Comparison of ENCODE assay signal across 26 cellular contexts in the genomic region with DNA sequence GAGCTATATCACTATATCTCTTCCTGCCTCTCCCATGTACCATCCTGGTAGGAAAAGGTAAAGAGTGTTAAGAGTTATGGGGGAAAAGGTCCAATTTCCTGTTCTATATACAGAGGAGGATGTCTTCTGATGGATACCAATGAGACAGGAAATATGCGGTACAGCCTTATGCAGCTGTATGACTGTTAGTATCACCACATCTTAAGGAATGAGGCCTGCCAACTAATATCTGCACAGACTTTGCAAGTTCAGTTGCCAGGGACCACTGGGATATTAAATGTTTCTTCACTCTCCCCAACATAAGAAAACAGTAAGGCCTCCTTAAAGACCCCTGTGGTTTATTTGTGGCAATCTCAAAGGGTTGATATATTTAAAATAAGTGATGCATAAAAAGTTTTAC.
"Had no signal": no experiment of that assay in that cellular context is flagged by ENCODE, and none has a peak within 500 bp of the region (broad histone marks: within the 10 kb centered on the region; RNA-seq: fewer than 3 reads in every experiment).

No MANE protein-coding gene starts in this region.

- DNase-seq: naive thymus-derived CD8-positive, alpha-beta T cell; nephron progenitor cell; occipital lobe; ovary; posterior cingulate gyrus; psoas muscle; right cardiac atrium; right lobe of liver; sigmoid colon; small intestine; stimulated activated CD4-positive, alpha-beta T cell treated with anti-CD3 and anti-CD28 coated beads, Interleukin-15, amount 100 ng/mL, for 24 hours; stimulated activated CD4-positive, alpha-beta T cell treated with anti-CD3 and anti-CD28 coated beads, Interleukin-2, amount 100 ng/mL, for 24 hours; stimulated activated CD4-positive, alpha-beta T cell treated with anti-CD3 and anti-CD28 coated beads, Interleukin-2, amount 100 ng/mL, for 48 hours; stimulated activated CD4-positive, alpha-beta T cell treated with anti-CD3 and anti-CD28 coated beads, Interleukin-4, amount 100 ng/mL, for 24 hours; stimulated activated naive B cell treated with anti-CD40 and anti-IgM and Interleukin-4, amounts not matched to agents 10 μg/mL and 1 μg/mL and 100 μg/mL, for 72 hours; stimulated activated naive CD4-positive, alpha-beta T cell treated with Interleukin-2 at 50 U/mL for 16 hours; stomach; testis; tibial artery; transverse colon; upper lobe of right lung; uterus had no signal

- H3K27ac ChIP-seq: neural progenitor cell, ovary, parathyroid adenoma, psoas muscle, right lobe of liver, sigmoid colon, stomach, testis, tibial artery, transverse colon, upper lobe of right lung, uterus had no signal

- ATAC-seq: naive thymus-derived CD8-positive, alpha-beta T cell; natural killer cell treated with Interleukin-12 subunit alpha and Interleukin-12 subunit beta and Interleukin-15 and Interleukin-18, amount 100 ng/mL, for 72 hours; psoas muscle; right cardiac atrium; right lobe of liver; stimulated activated effector memory CD8-positive, alpha-beta T cell treated with anti-CD3 and anti-CD28 coated beads, Interleukin-12 subunit alpha, Interleukin-12 subunit beta, amount 100 ng/mL, for 72 hours; stimulated activated naive B cell treated with anti-CD40 and anti-IgM and Interleukin-4, amounts not matched to agents 10 μg/mL and 1 μg/mL and 100 μg/mL, for 72 hours; upper lobe of right lung had no signal

- H3K4me3 ChIP-seq: neural progenitor cell, ovary, psoas muscle, right lobe of liver, sigmoid colon, stomach, testis, tibial artery, transverse colon, upper lobe of right lung, uterus had no signal
